ENCODE assay signal across 21 cellular contexts in genomic region chr22:49482811-49483210, GRCh38.
DNase-seq lines count a peak whose midpoint lies in the region; FAIRE-seq and TF ChIP-seq lines count a peak whose summit lies in the region.
"Had no signal": no experiment of that assay in that cellular context is flagged by ENCODE, and none has a peak within 500 bp of the region (broad histone marks: within the 10 kb centered on the region; RNA-seq: fewer than 3 reads in every experiment).

No MANE protein-coding gene starts in this region.

- no peaks in the 10 kb centered on the region for H3K9me3 ChIP-seq in right atrium auricular region
- H3K9me3 ChIP-seq: A549, BE2C, Caco-2, HAP-1 had no signal

- H3K27ac ChIP-seq in right atrium auricular region (no peak overlapping the region), coronary artery (no peak overlapping the region)
- H3K27ac ChIP-seq: A549; BLaER1 treated with 17β-estradiol and CSF1 and Interleukin-3, amounts not matched to agents 10 nM and 100 nM; GM23248 had no signal

- no peak overlapping the region for H3K4me3 ChIP-seq in right atrium auricular region
- no peak overlapping the region for H3K4me3 ChIP-seq in coronary artery
- H3K4me3 ChIP-seq: BLaER1 treated with 17β-estradiol and CSF1 and Interleukin-3, amounts not matched to agents 10 nM and 100 nM; GM23248; HAP-1 had no signal

- TF ChIP-seq CTCF in right atrium auricular region (IDR thresholded peaks at IDR 0.05), result no peak
- no peak for TF ChIP-seq CTCF in coronary artery (IDR thresholded peaks at IDR 0.05)
- TF ChIP-seq CTCF in type B pancreatic cell (conservative IDR thresholded peaks at IDR 0.05), result no peak

- H3K36me3 ChIP-seq in right atrium auricular region, result no peaks in the 10 kb centered on the region
- H3K36me3 ChIP-seq: BE2C; BLaER1 treated with 17β-estradiol and CSF1 and Interleukin-3, amounts not matched to agents 10 nM and 100 nM; HAP-1 had no signal

- peaks cover 14% of the 10 kb centered on the region for H3K4me1 Mint-ChIP-seq in type B pancreatic cell (ENCODE audit: unreplicated experiment)

- DNase-seq in cardiac septum (ENCODE audit: low spot score) (peak; percentile 66), right atrium auricular region (ENCODE audit: low spot score) (no peak), coronary artery (ENCODE audit: low spot score) (peak; percentile 50), mesenteric fat pad (ENCODE audit: low spot score) (peak; percentile 88), type B pancreatic cell (ENCODE audit: extremely low spot score, unreplicated experiment) (peak; percentile 50), NCI-H774 (lab: John Stamatoyannopoulos, UW) (no peak), GM19239 (ENCODE audit: insufficient read length, low spot score) (no peak), cerebellar nuclear complex (lab: John Stamatoyannopoulos, UW) (no peak)
- DNase-seq: 8988T; AML-193; BE2C; Caco-2; CD8-positive, alpha-beta T cell; DMS153; DND-41; GM23248 had no signal

- peaks cover 48% of the 10 kb centered on the region for H3K27me3 Mint-ChIP-seq in type B pancreatic cell

- no peak for FAIRE-seq in GM19239 (lab: Jason Lieb, UNC)
- FAIRE-seq: A549, G401.6, GM12892 had no signal

- no peaks in the 10 kb centered on the region for H3K27me3 ChIP-seq in right atrium auricular region

- no peak overlapping the region for H3K4me3 Mint-ChIP-seq in type B pancreatic cell
- H3K4me3 Mint-ChIP-seq: CD8-positive, alpha-beta T cell had no signal

- H3K9me3 Mint-ChIP-seq in type B pancreatic cell, result no peaks in the 10 kb centered on the region
- H3K9me3 Mint-ChIP-seq: CD8-positive, alpha-beta T cell had no signal

- H3K36me3 Mint-ChIP-seq in type B pancreatic cell, result no peaks in the 10 kb centered on the region
- H3K36me3 Mint-ChIP-seq: CD8-positive, alpha-beta T cell had no signal

- no peaks in the 10 kb centered on the region for H3K4me1 ChIP-seq in right atrium auricular region
- H3K4me1 ChIP-seq: A549, BE2C had no signal

- intact Hi-C loops in cardiac septum (cut with DNase I), result no loop called here

- no peak overlapping the region for H3K27ac Mint-ChIP-seq in type B pancreatic cell
- H3K27ac Mint-ChIP-seq: CD8-positive, alpha-beta T cell had no signal

Comparison
In these comparisons a context has a peak if more than half of its experiments do, and no peak if none do; other contexts are left out.
1. DNase-seq: peak in cardiac septum (single experiment), coronary artery (single experiment), mesenteric fat pad (single experiment) and type B pancreatic cell (single experiment); none in right atrium auricular region (single experiment), NCI-H774 (single experiment), GM19239 (single experiment) and cerebellar nuclear complex (0 of 2).